18 cellular contexts compared by ENCODE assay signal in genomic region chr6:108106261-108106660, GRCh38. TPM values are rescaled to one million over a fixed set of nuclear protein-coding genes. Genes with fewer than 3 reads are reported as not detected.
DNase-seq lines count a peak whose midpoint lies in the region; ATAC-seq, FAIRE-seq and TF ChIP-seq lines count a peak whose summit lies in the region.
"Had no signal": no experiment of that assay in that cellular context is flagged by ENCODE, and none has a peak within 500 bp of the region (broad histone marks: within the 10 kb centered on the region; RNA-seq: fewer than 3 reads in every experiment).

No MANE protein-coding gene starts in this region.

- ATAC-seq in GM23338 (peak; percentile 99), GM21786 (IDR thresholded peaks at IDR 0.05; ENCODE audit: unreplicated experiment) (no peak)
- ATAC-seq: HepG2, SK-N-SH treated with all-trans-retinoic acid at 6 μM for 48 hours had no signal

- peak overlapping the region; percentile 42 for H3K27ac Mint-ChIP-seq in GM23338
- H3K27ac Mint-ChIP-seq in neural progenitor cell, result no peak overlapping the region

- H3K27me3 ChIP-seq in GM23338 (ENCODE audit: insufficient read depth), result peaks cover 7% of the 10 kb centered on the region
- H3K27me3 ChIP-seq in H1 (replicated peaks in 1 of 4; ENCODE audit: control insufficient read depth in 3 of 4, extremely low read depth in 1 of 4, insufficient read depth in 3 of 4, low read length in 3 of 4), result peaks cover 0 to 1% (median 0%) of the 10 kb centered on the region in 4 experiments; a peak in 2 of 7 replicates
- peaks cover 20% of the 10 kb centered on the region for H3K27me3 ChIP-seq in neural progenitor cell
- H3K27me3 ChIP-seq: Peyer's patch had no signal

- H3K9me3 ChIP-seq in H1 (ENCODE audit: insufficient read depth in 2 of 2, low read depth in 1 of 2, low read length in 1 of 2), result no peaks in the 10 kb centered on the region
- H3K9me3 ChIP-seq in neural progenitor cell (ENCODE audit: low read depth), result no peaks in the 10 kb centered on the region
- H3K9me3 ChIP-seq: Peyer's patch had no signal

- no peak overlapping the region for H2BK12ac ChIP-seq in H1 (ENCODE audit: low read depth, low read length)

- FAIRE-seq in H1 (lab: Jason Lieb, UNC), result peak; percentile 24
- FAIRE-seq: HepG2 had no signal

- no peak overlapping the region for H4K8ac ChIP-seq in H1 (ENCODE audit: extremely low read depth, insufficient read depth, low read length)

- TF ChIP-seq EP300 in H1 (IDR thresholded peaks at IDR 0.05; ENCODE audit: borderline replicate concordance in 1 of 2, low read depth in 2 of 2, low read length in 2 of 2), result no peak

- no peaks in the 10 kb centered on the region for H3K9me2 ChIP-seq in GM23338 (ENCODE audit: insufficient read depth)

- H4K20me1 ChIP-seq in GM23338 (replicated peaks; ENCODE audit: insufficient read depth), result no peaks in the 10 kb centered on the region
- H4K20me1 ChIP-seq in H1 (replicated peaks in 1 of 2; ENCODE audit: control insufficient read depth in 1 of 2, insufficient read depth in 2 of 2, low read length in 2 of 2), result no peaks in the 10 kb centered on the region
- no peaks in the 10 kb centered on the region for H4K20me1 ChIP-seq in neural progenitor cell (ENCODE audit: low read depth)

- no peak for TF ChIP-seq POLR2A in H1 (IDR thresholded peaks at IDR 0.05; ENCODE audit: control extremely low read depth in 1 of 2, low read depth in 2 of 2, low read length in 2 of 2)

- H2BK15ac ChIP-seq in H1 (ENCODE audit: low read length), result no peak overlapping the region

- no peak overlapping the region for H2BK20ac ChIP-seq in H1 (ENCODE audit: low read length)

- H3K18ac ChIP-seq in H1 (ENCODE audit: extremely low read depth, low read length), result no peak overlapping the region

- H3K36me3 ChIP-seq in GM23338 (ENCODE audit: insufficient read depth) (no peaks in the 10 kb centered on the region), H1 (ENCODE audit: control insufficient read depth in 2 of 4, insufficient read depth in 4 of 4, low read length in 3 of 4) (no peaks in the 10 kb centered on the region), neural progenitor cell (no peaks in the 10 kb centered on the region)
- H3K36me3 ChIP-seq: Peyer's patch had no signal

- no peaks in the 10 kb centered on the region for H3K23me2 ChIP-seq in H1 (ENCODE audit: low read depth, low read length)

- TF ChIP-seq CTCF in GM23338 (conservative IDR thresholded peaks at IDR 0.05; ENCODE audit: low read depth in 2 of 2) (peak in 1 of 2 experiments; percentile 31; a peak in 1 of 4 replicates), H1 (IDR thresholded peaks at IDR 0.05; ENCODE audit: control extremely low read depth in 1 of 3, insufficient read depth in 1 of 3, low read depth in 1 of 3, low read length in 3 of 3) (no peak), neural progenitor cell (IDR thresholded peaks at IDR 0.05) (no peak)

- H2AK5ac ChIP-seq in H1 (ENCODE audit: low read depth, low read length), result no peak overlapping the region

- H3K4me3 ChIP-seq in GM23338 (no peak overlapping the region), H1 (ENCODE audit: extremely low read depth in 1 of 4, insufficient read depth in 2 of 4, low read depth in 3 of 4, low read length in 4 of 4) (0 out of 8 replicates have a peak overlapping the region, but pooled peaks of 1 of the 4 experiments have one; percentile 3), neural progenitor cell (no peak overlapping the region)
- H3K4me3 ChIP-seq: Peyer's patch had no signal

- no peak overlapping the region for H2BK5ac ChIP-seq in H1 (ENCODE audit: low read depth, low read length)

- no peak overlapping the region for H3K14ac ChIP-seq in H1 (ENCODE audit: insufficient read length)

- no peak overlapping the region for H3K56ac ChIP-seq in H1 (replicated peaks; ENCODE audit: insufficient read length, low read depth, low read length)

- no peak overlapping the region for H4K91ac ChIP-seq in H1 (replicated peaks; ENCODE audit: insufficient read length, low read length)

- peak; percentile 79 for DNase-seq in GM23338 (ENCODE audit: low spot score)
- peak; percentile 85 for DNase-seq in NCI-H2171 treated with DMSO at 0.1 percent for 48 hours (lab: John Stamatoyannopoulos, UW)
- peak in 1 of 2 experiments; percentile 57 for DNase-seq in H1 (ENCODE audit: low read depth in 1 of 2, low spot score in 2 of 2)
- peak; percentile 24 for DNase-seq in neural progenitor cell (ENCODE audit: low spot score)
- no peak for DNase-seq in kidney tubule cell (ENCODE audit: low spot score)
- no peak for DNase-seq in cortex of kidney (lab: John Stamatoyannopoulos, UW)
- DNase-seq: COR-L47, DMS53, NCI-H1694, NCI-H2107, NCI-H446, Peyer's patch, Right ventricle myocardium superior had no signal

- no peak overlapping the region for H3K4ac ChIP-seq in H1 (replicated peaks; ENCODE audit: insufficient read length, low read depth, low read length)

- H3K36me3 Mint-ChIP-seq in GM23338 (ENCODE audit: low read depth), result no peaks in the 10 kb centered on the region
- no peaks in the 10 kb centered on the region for H3K36me3 Mint-ChIP-seq in neural progenitor cell

- peak in 1 of 2 experiments; percentile 19; a peak in 1 of 4 replicates for TF ChIP-seq RAD21 in H1 (IDR thresholded peaks at IDR 0.05 in 1 of 2, conservative IDR thresholded peaks at IDR 0.05 in 1 of 2; ENCODE audit: low read depth in 2 of 2, low read length in 2 of 2)

- H3K79me1 ChIP-seq in H1 (ENCODE audit: low read depth, low read length), result no peaks in the 10 kb centered on the region

- H3K27ac ChIP-seq in GM23338 (ENCODE audit: low read depth) (peak overlapping the region; percentile 14; the same call in 1 of the 2 replicates), H1 (ENCODE audit: low read depth, low read length) (no peak overlapping the region), neural progenitor cell (no peak overlapping the region)
- H3K27ac ChIP-seq: KMS-11, Peyer's patch had no signal

- H3K4me1 ChIP-seq in GM23338 (ENCODE audit: insufficient read depth) (peaks cover 14% of the 10 kb centered on the region), H1 (replicated peaks in 1 of 4; ENCODE audit: control insufficient read depth in 3 of 4, insufficient read depth in 4 of 4, low read length in 3 of 4) (peaks cover 0 to 7% (median 4%) of the 10 kb centered on the region in 4 experiments; a peak in 5 of 7 replicates), neural progenitor cell (no peaks in the 10 kb centered on the region)
- H3K4me1 ChIP-seq: Peyer's patch had no signal

- H3K4me1 Mint-ChIP-seq in GM23338 (peaks cover 18% of the 10 kb centered on the region), neural progenitor cell (peaks cover 11% of the 10 kb centered on the region)

- no peak overlapping the region for H4K5ac ChIP-seq in H1 (ENCODE audit: insufficient read length, low read depth, low read length)

- H2AFZ ChIP-seq in GM23338 (peak overlapping the region; percentile 48), H1 (ENCODE audit: low read length) (peak overlapping the region; percentile 57; the same call in 1 of the 2 replicates), neural progenitor cell (replicated peaks) (no peak overlapping the region)

- H3K9me3 Mint-ChIP-seq in GM23338 (no peaks in the 10 kb centered on the region), neural progenitor cell (no peaks in the 10 kb centered on the region)

- H3K23ac ChIP-seq in H1 (ENCODE audit: insufficient read length), result no peak overlapping the region

- WGBS in H1 (ENCODE audit: extremely low coverage in 1 of 2, insufficient coverage in 1 of 2, insufficient read length in 1 of 2, insufficient replicate concordance in 2 of 2, low coverage in 1 of 2, low lambda C conversion rate in 2 of 2, missing lambda C conversion rate in 1 of 2), 2 experiments, result 35% methylated on average over 5 of the region's 5 CpGs; no CpG with 5 or more reads in 1 of the 2 experiments

- H3K27me3 Mint-ChIP-seq in GM23338 (ENCODE audit: insufficient read depth, low read depth, poor library complexity) (peaks cover 15% of the 10 kb centered on the region), neural progenitor cell (ENCODE audit: insufficient read depth, low read depth) (no peaks in the 10 kb centered on the region)

- H3K4me3 Mint-ChIP-seq in GM23338, result no peak overlapping the region
- no peak overlapping the region for H3K4me3 Mint-ChIP-seq in neural progenitor cell

- POLR2A ChIA-PET in H1 (lab: Charles Lee; ENCODE audit: partially characterized antibody), result no interaction called here

- CTCF ChIA-PET in H1 (lab: Charles Lee; ENCODE audit: partially characterized antibody), result interaction anchor here (0.9 kb wide), 1 partner anchor 386 kb away, joined by 3 read pairs; no protein-coding TSS in a partner anchor

- H3K79me2 ChIP-seq in GM23338 (replicated peaks; ENCODE audit: insufficient read depth) (no peaks in the 10 kb centered on the region), H1 (ENCODE audit: control insufficient read depth in 1 of 2, insufficient read depth in 2 of 2, low read length in 2 of 2) (no peaks in the 10 kb centered on the region), neural progenitor cell (ENCODE audit: low read depth) (no peaks in the 10 kb centered on the region)

- H2BK120ac ChIP-seq in H1 (replicated peaks; ENCODE audit: low read depth, low read length), result no peak overlapping the region

- H3K9ac ChIP-seq in H1 (replicated peaks in 1 of 4; ENCODE audit: extremely low read depth in 1 of 4, low read depth in 3 of 4, low read length in 3 of 4), result no peak overlapping the region
- H3K9ac ChIP-seq in neural progenitor cell, result no peak overlapping the region
- H3K9ac ChIP-seq: KMS-11 had no signal

- H3F3A ChIP-seq in GM23338 (replicated peaks; ENCODE audit: low read depth), result no peaks in the 10 kb centered on the region
- no peaks in the 10 kb centered on the region for H3F3A ChIP-seq in neural progenitor cell (ENCODE audit: low read depth)

- peak overlapping the region; percentile 56 for H3K4me2 ChIP-seq in GM23338
- H3K4me2 ChIP-seq in H1 (ENCODE audit: insufficient read depth in 1 of 2, low read depth in 2 of 2, low read length in 2 of 2), result peak overlapping the region in 1 of 2 experiments; percentile 24; a peak in 1 of 4 replicates
- H3K4me2 ChIP-seq in neural progenitor cell, result no peak overlapping the region
- H3K4me2 ChIP-seq: KMS-11 had no signal

RNA-seq across cellular contexts. Expression of gene OSTM1, which starts 31.7 kb away (rescaled TPM):
- total RNA-seq in GM23338 (2014; rRNA removed; shearing (Covaris generic)), result 28.1 and 47.7 TPM in 2 replicates
- polyA plus RNA-seq in GM23338 (2016; fragmentation: Nextera tagmentation; extraction: Ambion mirVana) (17.4 TPM in 2 replicates), H1 (2011; rRNA removed) (17.7 and 26.1 TPM in 2 replicates)
- total RNA-seq in H1 (2021; fragmentation: NEBNext Ultra II Directional; extraction: Animal tissue kit (Norgen Biotek cat#: 25700)), result 26.1 and 30.3 TPM in 2 replicates
- 9.2 TPM for polyA plus RNA-seq in H1 (2011; cell fraction: cytosol; rRNA removed)
- polyA plus RNA-seq in H1 (2011; cell fraction: nucleus; rRNA removed), result 29.5 TPM
- polyA plus RNA-seq in H1 (2012, experiment 1 of 2), result 15.8 to 24.3 TPM (median 20.7 TPM) in 4 replicates
- 2.6 TPM for polyA plus RNA-seq in H1 (2012, experiment 2 of 2)
- polyA plus RNA-seq in H1 (2013, experiment 1 of 2), result 17.8 TPM
- polyA plus RNA-seq in H1 (2013, experiment 2 of 2), result 21.8 TPM
- polyA minus RNA-seq in H1 (2011; rRNA and poly(A)+ RNA removed), result 6.9 and 18.7 TPM in 2 replicates
- 25.5 TPM for polyA minus RNA-seq in H1 (2011; cell fraction: cytosol; rRNA and poly(A)+ RNA removed)
- 41.0 TPM for polyA minus RNA-seq in H1 (2011; cell fraction: nucleus; rRNA and poly(A)+ RNA removed)
- total RNA-seq in neural progenitor cell (ENCODE audit: low replicate concordance), result 18.0 and 42.8 TPM in 2 replicates

RNA-seq across cellular contexts. Expression of gene NR2E1, which starts 59.6 kb away (rescaled TPM):
- not detected in 2 replicates for total RNA-seq in GM23338 (2014; rRNA removed; shearing (Covaris generic))
- not detected in 2 replicates for polyA plus RNA-seq in GM23338 (2016; fragmentation: Nextera tagmentation; extraction: Ambion mirVana)
- not detected in 2 replicates for total RNA-seq in H1 (2021; fragmentation: NEBNext Ultra II Directional; extraction: Animal tissue kit (Norgen Biotek cat#: 25700))
- not detected in 2 replicates for polyA plus RNA-seq in H1 (2011; rRNA removed)
- polyA plus RNA-seq in H1 (2011; cell fraction: cytosol; rRNA removed), result not detected
- polyA plus RNA-seq in H1 (2011; cell fraction: nucleus; rRNA removed), result not detected
- not detected in 4 replicates for polyA plus RNA-seq in H1 (2012, experiment 1 of 2)
- polyA plus RNA-seq in H1 (2012, experiment 2 of 2), result not detected
- polyA plus RNA-seq in H1 (2013, experiment 1 of 2), result not detected
- not detected for polyA plus RNA-seq in H1 (2013, experiment 2 of 2)
- not detected in 2 replicates for polyA minus RNA-seq in H1 (2011; rRNA and poly(A)+ RNA removed)
- not detected for polyA minus RNA-seq in H1 (2011; cell fraction: cytosol; rRNA and poly(A)+ RNA removed)
- not detected for polyA minus RNA-seq in H1 (2011; cell fraction: nucleus; rRNA and poly(A)+ RNA removed)
- total RNA-seq in neural progenitor cell (ENCODE audit: low replicate concordance), result 0.25 and 1.0 TPM in 2 replicates
- total RNA-seq: HepG2; Peyer's patch; Right ventricle myocardium superior; T-helper 1 cell treated with Interleukin-12 subunit alpha and Interleukin-12 subunit beta and Interleukin-4 antibody, amounts not matched to agents 30 ng/mL and 1 ng/mL, for 36 hours had no signal
- polyA plus RNA-seq: HepG2 had no signal

Comparison
In these comparisons a context has a peak if more than half of its experiments do, and no peak if none do; other contexts are left out.
1. DNase-seq: peak in GM23338 (single experiment), NCI-H2171 treated with DMSO at 0.1 percent for 48 hours (single experiment) and neural progenitor cell (single experiment); none in kidney tubule cell (single experiment) and cortex of kidney (single experiment).